In genomic region chr11:12280199-12280837, GRCh38 we compare ENCODE assay signal across 14 cellular contexts.
DNase-seq lines count a peak whose midpoint lies in the region; ATAC-seq, FAIRE-seq and TF ChIP-seq lines count a peak whose summit lies in the region.
"Had no signal": no experiment of that assay in that cellular context is flagged by ENCODE, and none has a peak within 500 bp of the region (broad histone marks: within the 10 kb centered on the region; RNA-seq: fewer than 3 reads in every experiment).

No MANE protein-coding gene starts in this region.

- CTCF ChIA-PET in activated CD8-positive, alpha-beta memory T cell treated with anti-CD3 and anti-CD28 coated beads, Interleukin-2, amount 10 ng/mL, durations not matched to agents 7 days and 5 days (lab: Charles Lee) = interaction anchor here (1.2 to 17.6 kb wide), 13 partner anchors 8 to 492 kb away, joined by 3 to 472 read pairs (median 5); no protein-coding TSS in a partner anchor
- CTCF ChIA-PET in HepG2 (lab: Yijun Ruan, JAX; ENCODE audit: low intra/inter-chr PET ratio, low total read pairs) = interaction anchor here (3.0 to 4.0 kb wide), 2 partner anchors 44 to 234 kb away, joined by 10 to 52 read pairs; no protein-coding TSS in a partner anchor

- H3K9me3 ChIP-seq in endodermal cell (ENCODE audit: control insufficient read depth, low read length) (no peaks in the 10 kb centered on the region), testis (no peaks in the 10 kb centered on the region), HepG2 (ENCODE audit: low read length) (no peaks in the 10 kb centered on the region)
- H3K9me3 ChIP-seq: upper lobe of left lung had no signal

- WGBS in endodermal cell (ENCODE audit: insufficient coverage in 1 of 2, insufficient read length in 1 of 2), 2 experiments = 88 to 89% methylated on average over 3 to 4 of the region's 4 CpGs
- WGBS in testis, 2 donors = 80 to 81% methylated on average over 4 of the region's 4 CpGs
- WGBS in HepG2 (ENCODE audit: low lambda C conversion rate) = 51% methylated on average over 4 of the region's 4 CpGs

- in situ Hi-C loops in HepG2 (cut with HindIII; ENCODE audit: extremely low pct_ligation_motif_present, low pct_unique_long_range_greater_than_20kb) = loop anchor here (5.0 to 25.0 kb wide), 3 partner anchors 233 to 468 kb away; no protein-coding TSS in a partner anchor

- H3K27ac Mint-ChIP-seq in activated CD8-positive, alpha-beta memory T cell treated with anti-CD3 and anti-CD28 coated beads, Interleukin-2, amount 10 ng/mL, durations not matched to agents 7 days and 5 days = no peak overlapping the region
- no peak overlapping the region for H3K27ac Mint-ChIP-seq in endodermal cell

- TF ChIP-seq CTCF in endodermal cell (conservative IDR thresholded peaks at IDR 0.05) (no peak), testis (IDR thresholded peaks at IDR 0.05) (no peak), HepG2 (CRISPR knock-in tag; IDR thresholded peaks at IDR 0.05) (no peak)

- no peak overlapping the region for H2AFZ ChIP-seq in HepG2 (ENCODE audit: low read length)

- intact Hi-C loops in testis (cut with DNase I; ENCODE audit: low total_unique reads) = loop anchor here (5.0 kb wide), 1 partner anchor 233 kb away; no protein-coding TSS in a partner anchor
- intact Hi-C loops in HepG2 (cut with micrococcal nuclease; ENCODE audit: unreplicated experiment) = loop anchor here (5.0 kb wide), 3 partner anchors 158 to 493 kb away; no protein-coding TSS in a partner anchor

- no peaks in the 10 kb centered on the region for H3K79me2 ChIP-seq in HepG2 (ENCODE audit: insufficient read depth, low read length)

- H3K9ac ChIP-seq in endodermal cell (ENCODE audit: extremely low read depth, low read length, poor library complexity, severe bottlenecking) (no peak overlapping the region), HepG2 (ENCODE audit: insufficient read depth, low read depth, low read length) (no peak overlapping the region)

- no peaks in the 10 kb centered on the region for H3K36me3 Mint-ChIP-seq in activated CD8-positive, alpha-beta memory T cell treated with anti-CD3 and anti-CD28 coated beads, Interleukin-2, amount 10 ng/mL, durations not matched to agents 7 days and 5 days
- H3K36me3 Mint-ChIP-seq in endodermal cell (ENCODE audit: low read depth) = no peaks in the 10 kb centered on the region

- H4K20me1 ChIP-seq in HepG2 (ENCODE audit: insufficient read depth, low read length) = no peaks in the 10 kb centered on the region

- H3K4me2 ChIP-seq in HepG2 (ENCODE audit: low read depth, low read length) = no peak overlapping the region

- TF ChIP-seq POLR2A in testis (IDR thresholded peaks at IDR 0.05) (no peak), HepG2 (IDR thresholded peaks at IDR 0.05; ENCODE audit: insufficient read depth in 1 of 2, low read depth in 2 of 2, low read length in 2 of 2) (no peak)

- H3K27ac ChIP-seq in endodermal cell (ENCODE audit: low read depth, low read length) (no peak overlapping the region), testis (no peak overlapping the region), HepG2 (ENCODE audit: extremely low read length, insufficient read depth, low read length) (no peak overlapping the region)
- H3K27ac ChIP-seq: HL-60 had no signal

- POLR2A ChIA-PET in HepG2 (lab: Yijun Ruan, JAX) = no interaction called here

- TF ChIP-seq RAD21 in HepG2 (CRISPR knock-in tag; IDR thresholded peaks at IDR 0.05) = no peak

- H3K4me3 Mint-ChIP-seq in activated CD8-positive, alpha-beta memory T cell treated with anti-CD3 and anti-CD28 coated beads, Interleukin-2, amount 10 ng/mL, durations not matched to agents 7 days and 5 days = no peak overlapping the region
- H3K4me3 Mint-ChIP-seq in endodermal cell = no peak overlapping the region

- peaks cover 3% of the 10 kb centered on the region for H3K4me1 Mint-ChIP-seq in activated CD8-positive, alpha-beta memory T cell treated with anti-CD3 and anti-CD28 coated beads, Interleukin-2, amount 10 ng/mL, durations not matched to agents 7 days and 5 days
- H3K4me1 Mint-ChIP-seq in endodermal cell = no peaks in the 10 kb centered on the region

- peak; percentile 52 for DNase-seq in activated CD8-positive, alpha-beta memory T cell treated with anti-CD3 and anti-CD28 coated beads for 24 hours
- DNase-seq in activated CD8-positive, alpha-beta memory T cell treated with anti-CD3 and anti-CD28 coated beads, Interleukin-2, amount 10 ng/mL, durations not matched to agents 7 days and 5 days = no peak
- peak; percentile 82 for DNase-seq in NCI-H2029 treated with DMSO at 0.1 percent for 48 hours (lab: John Stamatoyannopoulos, UW)
- peak; percentile 13 for DNase-seq in endodermal cell
- DNase-seq in testis = peak; percentile 10
- DNase-seq in HPDE6-E6E7 (ENCODE audit: extremely low spot score) = no peak
- no peak for DNase-seq in A172 (ENCODE audit: low spot score)
- DNase-seq in HepG2 (ENCODE audit: low spot score) = no peak
- DNase-seq: EL, GOT3 had no signal

- no peak for ATAC-seq in activated CD8-positive, alpha-beta memory T cell treated with anti-CD3 and anti-CD28 coated beads, Interleukin-2, amount 10 ng/mL, durations not matched to agents 7 days and 5 days
- ATAC-seq in HepG2 = no peak

- no peaks in the 10 kb centered on the region for H3K4me1 ChIP-seq in endodermal cell (ENCODE audit: control insufficient read depth, insufficient read depth, low read length)
- H3K4me1 ChIP-seq in testis = no peaks in the 10 kb centered on the region
- peaks cover 12% of the 10 kb centered on the region for H3K4me1 ChIP-seq in HepG2 (ENCODE audit: insufficient read depth, low read length)

- H3K36me3 ChIP-seq in endodermal cell (ENCODE audit: control insufficient read depth, insufficient read depth, low read length) (no peaks in the 10 kb centered on the region), testis (ENCODE audit: low read depth, missing control alignments) (no peaks in the 10 kb centered on the region), HepG2 (replicated peaks in 1 of 2; ENCODE audit: control insufficient read depth in 1 of 2, insufficient read depth in 2 of 2, low read length in 2 of 2) (no peaks in the 10 kb centered on the region)
- H3K36me3 ChIP-seq: upper lobe of left lung had no signal

- H3K9me3 Mint-ChIP-seq in activated CD8-positive, alpha-beta memory T cell treated with anti-CD3 and anti-CD28 coated beads, Interleukin-2, amount 10 ng/mL, durations not matched to agents 7 days and 5 days (ENCODE audit: low read depth) = no peaks in the 10 kb centered on the region
- H3K9me3 Mint-ChIP-seq in endodermal cell = no peaks in the 10 kb centered on the region

- no peaks in the 10 kb centered on the region for H3K27me3 Mint-ChIP-seq in activated CD8-positive, alpha-beta memory T cell treated with anti-CD3 and anti-CD28 coated beads, Interleukin-2, amount 10 ng/mL, durations not matched to agents 7 days and 5 days
- H3K27me3 Mint-ChIP-seq in endodermal cell (ENCODE audit: insufficient read depth) = peaks cover 2% of the 10 kb centered on the region

- BruUV-seq in HepG2 (replicated peaks; lab: Mats Ljungman, UMichigan) = no TSS peak

- no peak for FAIRE-seq in HepG2 (lab: Jason Lieb, UNC)
- FAIRE-seq: frontal cortex, GM12892 had no signal

- peaks cover 4% of the 10 kb centered on the region for H3K27me3 ChIP-seq in endodermal cell (ENCODE audit: control insufficient read depth, insufficient read depth, low read length, poor library complexity, severe bottlenecking)
- H3K27me3 ChIP-seq in testis = no peaks in the 10 kb centered on the region
- peaks cover 0 to 4% of the 10 kb centered on the region in 2 experiments; a peak in 2 of 5 replicates for H3K27me3 ChIP-seq in HepG2 (ENCODE audit: control insufficient read depth in 1 of 2, insufficient read depth in 2 of 2, low read length in 2 of 2)
- H3K27me3 ChIP-seq: upper lobe of left lung had no signal

- no peak for TF ChIP-seq EP300 in HepG2 (IDR thresholded peaks at IDR 0.05; ENCODE audit: low read depth in 2 of 2, low read length in 2 of 2)
- no peak for TF ChIP-seq EP300 in HepG2 (CRISPR knock-in tag; IDR thresholded peaks at IDR 0.05; ENCODE audit: borderline replicate concordance)

- no peak overlapping the region for H3K4me3 ChIP-seq in endodermal cell (ENCODE audit: low read length)
- no peak overlapping the region for H3K4me3 ChIP-seq in testis
- H3K4me3 ChIP-seq in HepG2 (replicated peaks in 1 of 3; ENCODE audit: insufficient read depth in 1 of 3, low read depth in 2 of 3, low read length in 3 of 3) = no peak overlapping the region
- H3K4me3 ChIP-seq: upper lobe of left lung had no signal

TF ChIP-seq in HepG2, 621 proteins besides CTCF, POLR2A, EP300 and RAD21 (continues in another document):
- no peak for TF ChIP-seq ZNF576 (CRISPR knock-in tag; IDR thresholded peaks at IDR 0.05)
- TF ChIP-seq ONECUT2 (CRISPR knock-in tag; IDR thresholded peaks at IDR 0.05) = no peak
- no peak for TF ChIP-seq RFXAP (CRISPR knock-in tag; IDR thresholded peaks at IDR 0.05; ENCODE audit: borderline replicate concordance)

Comparison
In these comparisons a context has a peak if more than half of its experiments do, and no peak if none do; other contexts are left out.
1. DNase-seq: peak in activated CD8-positive, alpha-beta memory T cell treated with anti-CD3 and anti-CD28 coated beads for 24 hours (single experiment), NCI-H2029 treated with DMSO at 0.1 percent for 48 hours (single experiment), endodermal cell (single experiment) and testis (single experiment); none in activated CD8-positive, alpha-beta memory T cell treated with anti-CD3 and anti-CD28 coated beads, Interleukin-2, amount 10 ng/mL, durations not matched to agents 7 days and 5 days (single experiment), HPDE6-E6E7 (single experiment), A172 (single experiment) and HepG2 (single experiment).